In genomic region chr2:120523766-120524165, GRCh38 we compare ENCODE assay signal across 24 cellular contexts.
"Had no signal": no experiment of that assay in that cellular context is flagged by ENCODE, and none has a peak within 500 bp of the region (broad histone marks: within the 10 kb centered on the region; RNA-seq: fewer than 3 reads in every experiment).

No MANE protein-coding gene starts in this region.

- H3K9me3 Mint-ChIP-seq: dendritic cell treated with granulocyte-macrophage colony-stimulating factor and Interleukin-4, amounts not matched to agents 40 ng/mL and 50 ng/mL, for 4 days; effector memory CD8-positive, alpha-beta T cell; endodermal cell; immature natural killer cell had no signal

- H3K27ac ChIP-seq: colonic mucosa, epithelial cell of prostate, esophagus muscularis mucosa, foreskin keratinocyte, gastroesophageal sphincter, hepatocyte, left lung, lower lobe of right lung had no signal

- H3K36me3 Mint-ChIP-seq: immature natural killer cell had no signal

- FAIRE-seq: endometrium, frontal cortex had no signal

- H3K9me3 ChIP-seq: colonic mucosa, esophagus muscularis mucosa, gastroesophageal sphincter, heart left ventricle, left lung, lower lobe of right lung had no signal

- H3K27me3 ChIP-seq: hepatocyte had no signal

- H3K4me1 Mint-ChIP-seq: immature natural killer cell had no signal

- H2AFZ ChIP-seq: hepatocyte had no signal

- H3K4me3 ChIP-seq: colonic mucosa, esophagus muscularis mucosa, gastroesophageal sphincter, heart left ventricle, hepatocyte, left lung, lower lobe of right lung had no signal

- H3K79me2 ChIP-seq: hepatocyte had no signal

- H3K4me2 ChIP-seq: hepatocyte had no signal

- DNase-seq: colonic mucosa; cortex of kidney; effector CD8-positive, alpha-beta T cell; effector memory CD8-positive, alpha-beta T cell; endodermal cell; erythroblast; foreskin keratinocyte; heart left ventricle; hypothalamus; immature natural killer cell; islet precursor cell; left cardiac atrium; left lung; left ventricle myocardium superior; lower lobe of right lung; mesendoderm; midbrain had no signal

- H3K4me1 ChIP-seq: colonic mucosa, foreskin keratinocyte had no signal

- ATAC-seq: effector memory CD8-positive, alpha-beta T cell; foreskin keratinocyte; gastroesophageal sphincter; heart left ventricle; left cardiac atrium; left lung; left ventricle myocardium superior; lower lobe of right lung had no signal

- H3K36me3 ChIP-seq: colonic mucosa, esophagus muscularis mucosa, gastroesophageal sphincter, heart left ventricle, left lung, lower lobe of right lung had no signal

- H3K4me3 Mint-ChIP-seq: dendritic cell treated with granulocyte-macrophage colony-stimulating factor and Interleukin-4, amounts not matched to agents 40 ng/mL and 50 ng/mL, for 4 days; effector memory CD8-positive, alpha-beta T cell; endodermal cell; immature natural killer cell had no signal

- H3K27ac Mint-ChIP-seq: dendritic cell treated with granulocyte-macrophage colony-stimulating factor and Interleukin-4, amounts not matched to agents 40 ng/mL and 50 ng/mL, for 4 days; effector memory CD8-positive, alpha-beta T cell; endodermal cell; immature natural killer cell had no signal
